Comparison of ENCODE assay signal across 8 cellular contexts in the genomic region with DNA sequence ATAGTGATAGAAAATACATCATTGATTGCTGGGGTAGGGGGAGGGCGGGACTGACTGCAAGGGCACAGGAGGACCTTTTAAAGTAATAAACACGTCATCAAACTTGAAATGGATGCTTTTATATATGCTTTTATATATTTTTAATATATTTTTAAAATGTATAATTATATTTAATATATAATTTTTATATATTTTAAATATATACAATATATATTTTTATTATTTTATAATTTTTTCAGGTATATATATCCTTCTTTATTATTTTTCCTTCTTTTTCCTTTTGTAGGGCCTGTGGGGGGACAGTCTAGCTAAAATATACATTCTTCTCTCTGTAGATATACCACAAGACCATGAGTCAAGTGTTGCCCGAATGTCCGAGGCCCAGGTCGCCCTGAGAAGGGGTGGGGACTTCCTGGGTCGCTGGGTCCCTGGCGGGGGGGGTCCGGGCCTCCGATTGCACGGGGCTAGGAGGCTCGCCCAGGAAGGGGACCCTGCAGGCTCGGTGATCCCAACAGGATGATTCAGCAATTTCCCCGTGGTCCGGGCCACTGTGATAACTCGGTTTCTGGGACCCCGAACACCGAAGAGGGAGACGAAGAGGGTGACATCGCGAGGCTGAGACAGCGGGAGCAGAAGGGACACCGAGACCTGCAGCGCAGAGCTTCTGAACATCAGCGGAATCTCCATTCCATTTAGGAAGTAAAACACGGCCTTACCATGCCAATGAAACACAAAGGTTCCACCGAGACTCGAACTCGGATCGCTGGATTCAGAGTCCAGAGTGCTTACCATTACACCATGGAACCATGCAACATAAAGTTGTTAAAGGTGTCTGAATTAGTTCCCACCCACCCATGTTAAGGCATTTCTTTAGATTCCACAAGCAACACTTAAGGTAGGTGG.
DNase-seq lines count a peak whose midpoint lies in the region; ATAC-seq and TF ChIP-seq lines count a peak whose summit lies in the region.

No MANE protein-coding gene starts in this region.

- no peak for ATAC-seq in HG03045 (IDR thresholded peaks at IDR 0.05; ENCODE audit: unreplicated experiment)
- ATAC-seq in HG03025 (IDR thresholded peaks at IDR 0.05; ENCODE audit: low FRiP score, unreplicated experiment): no peak

- peaks cover 20% of the 10 kb centered on the region for H3K4me1 Mint-ChIP-seq in activated naive CD4-positive, alpha-beta T cell treated with anti-CD3 and anti-CD28 coated beads, Interleukin-2, amount 50 U/mL, for 24 hours

- H3K4me3 Mint-ChIP-seq in activated naive CD4-positive, alpha-beta T cell treated with anti-CD3 and anti-CD28 coated beads, Interleukin-2, amount 50 U/mL, for 24 hours: peak overlapping the region; percentile 96

- peak overlapping the region; percentile 98 for H3K27ac Mint-ChIP-seq in activated naive CD4-positive, alpha-beta T cell treated with anti-CD3 and anti-CD28 coated beads, Interleukin-2, amount 50 U/mL, for 24 hours

- TF ChIP-seq CTCF in 22Rv1 (IDR thresholded peaks at IDR 0.05) (no peak), HFF-Myc (IDR thresholded peaks at IDR 0.05; ENCODE audit: low read depth, low read length, missing control alignments) (no peak)

- peak overlapping the region; percentile 49 for H3K4me3 ChIP-seq in HFF-Myc (replicated peaks; ENCODE audit: low read depth, low read length)

- no peaks in the 10 kb centered on the region for H3K36me3 Mint-ChIP-seq in activated naive CD4-positive, alpha-beta T cell treated with anti-CD3 and anti-CD28 coated beads, Interleukin-2, amount 50 U/mL, for 24 hours

- no peaks in the 10 kb centered on the region for H3K27me3 Mint-ChIP-seq in activated naive CD4-positive, alpha-beta T cell treated with anti-CD3 and anti-CD28 coated beads, Interleukin-2, amount 50 U/mL, for 24 hours

- H3K27ac ChIP-seq in 22Rv1: peak overlapping the region; percentile 100

- no peaks in the 10 kb centered on the region for H3K9me3 Mint-ChIP-seq in activated naive CD4-positive, alpha-beta T cell treated with anti-CD3 and anti-CD28 coated beads, Interleukin-2, amount 50 U/mL, for 24 hours

- DNase-seq in HFF-Myc (ENCODE audit: extremely low read depth, low read depth) (peak; percentile 85), iPS-NIHi7 (ENCODE audit: extremely low spot score) (peak; percentile 63), CD1c-positive myeloid dendritic cell (ENCODE audit: extremely low spot score) (no peak), NCI-H1048 (lab: John Stamatoyannopoulos, UW) (no peak)

Comparison
In these comparisons a context has a peak if more than half of its experiments do, and no peak if none do; other contexts are left out.
1. DNase-seq: peak in HFF-Myc (single experiment) and iPS-NIHi7 (single experiment); none in CD1c-positive myeloid dendritic cell (single experiment) and NCI-H1048 (single experiment).